ENCODE assay signal across 30 cellular contexts in the genomic region with DNA sequence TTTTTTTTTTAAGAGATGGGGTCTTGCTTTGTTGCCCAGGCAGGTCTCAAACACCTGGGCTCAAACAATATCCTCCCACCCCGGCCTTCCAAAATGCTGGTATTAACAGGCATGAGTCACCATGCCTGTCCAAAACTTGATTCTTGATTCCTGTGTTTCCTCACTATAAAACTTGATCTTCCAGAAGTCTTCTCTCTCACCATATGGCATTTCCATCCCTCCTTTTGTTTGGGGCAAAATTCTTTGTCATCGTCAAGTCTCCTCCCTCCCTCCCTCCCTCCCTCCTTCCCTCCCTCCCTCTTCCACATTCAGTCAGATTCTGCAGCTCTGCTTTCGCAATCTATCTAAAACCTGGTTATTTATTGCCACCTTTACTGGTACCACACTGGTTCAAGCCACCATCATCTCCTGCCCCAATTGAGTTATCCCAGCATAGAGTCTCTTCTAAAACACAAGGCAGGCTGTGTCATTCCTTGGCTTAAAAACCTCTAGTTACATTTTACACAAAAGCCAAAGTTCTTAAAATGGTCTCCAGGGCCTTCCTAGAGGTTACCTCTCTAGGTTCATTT.
DNase-seq lines count a peak whose midpoint lies in the region; TF ChIP-seq lines count a peak whose summit lies in the region.
"Had no signal": no experiment of that assay in that cellular context is flagged by ENCODE, and none has a peak within 500 bp of the region (broad histone marks: within the 10 kb centered on the region; RNA-seq: fewer than 3 reads in every experiment).

No MANE protein-coding gene starts in this region.

- DNase-seq in A172 (ENCODE audit: low spot score), result peak; percentile 1
- peak; percentile 61 for DNase-seq in ELR (ENCODE audit: low read depth)
- DNase-seq in amniotic epithelial cell (ENCODE audit: low read depth), result peak; percentile 11
- peak; percentile 38 for DNase-seq in fibroblast of pulmonary artery (ENCODE audit: low read depth)
- no peak for DNase-seq in DMS 273 (lab: John Stamatoyannopoulos, UW; ENCODE audit: unreplicated experiment)
- DNase-seq in T-helper 9 cell, result no peak
- DNase-seq in CD1c-positive myeloid dendritic cell (ENCODE audit: extremely low spot score), result no peak
- DNase-seq in NCI-H82 treated with DMSO at 0.1 percent for 48 hours (lab: John Stamatoyannopoulos, UW; ENCODE audit: unreplicated experiment), result no peak
- DNase-seq: activated CD4-positive, alpha-beta T cell treated with anti-CD3 and anti-CD28 coated beads, Interleukin-2, amount 50 U/mL, for 1 hour; activated CD8-positive, alpha-beta memory T cell treated with anti-CD3 and anti-CD28 coated beads, Interleukin-2, amount 10 ng/mL, durations not matched to agents 7 days and 5 days; activated naive CD4-positive, alpha-beta T cell treated with anti-CD3 and anti-CD28 coated beads for 36 hours; activated T-cell treated with anti-CD3 and anti-CD28 coated beads, Interleukin-2, amount 50 U/mL, for 72 hours; amygdala; CD4-positive, CD25-positive, alpha-beta regulatory T cell; GF-D8; Kasumi-1; left lung; natural killer cell; NCI-H1105; NCI-H2029; NCI-H345; NCI-H774; ovary; right cardiac atrium; stimulated activated CD4-positive, alpha-beta T cell treated with anti-CD3 and anti-CD28 coated beads, Interleukin-4, amount 100 ng/mL, for 4 hours; stimulated activated naive CD4-positive, alpha-beta T cell treated with Interleukin-2 at 50 U/mL for 16 hours; testis; uterus; WERI-Rb-1 had no signal

- no peak overlapping the region for H3K4me3 ChIP-seq in fibroblast of pulmonary artery (replicated peaks; ENCODE audit: low read depth, low read length)
- H3K4me3 ChIP-seq: gastroesophageal sphincter, left lung, ovary, testis, uterus had no signal

- TF ChIP-seq CTCF in fibroblast of pulmonary artery (IDR thresholded peaks at IDR 0.05; ENCODE audit: low read length, missing control alignments), result no peak

Comparison
In these comparisons a context has a peak if more than half of its experiments do, and no peak if none do; other contexts are left out.
1. DNase-seq: peak in A172 (single experiment), ELR (single experiment), amniotic epithelial cell (single experiment) and fibroblast of pulmonary artery (single experiment); none in DMS 273 (single experiment), T-helper 9 cell (single experiment), CD1c-positive myeloid dendritic cell (single experiment) and NCI-H82 treated with DMSO at 0.1 percent for 48 hours (single experiment).